In the genomic region with DNA sequence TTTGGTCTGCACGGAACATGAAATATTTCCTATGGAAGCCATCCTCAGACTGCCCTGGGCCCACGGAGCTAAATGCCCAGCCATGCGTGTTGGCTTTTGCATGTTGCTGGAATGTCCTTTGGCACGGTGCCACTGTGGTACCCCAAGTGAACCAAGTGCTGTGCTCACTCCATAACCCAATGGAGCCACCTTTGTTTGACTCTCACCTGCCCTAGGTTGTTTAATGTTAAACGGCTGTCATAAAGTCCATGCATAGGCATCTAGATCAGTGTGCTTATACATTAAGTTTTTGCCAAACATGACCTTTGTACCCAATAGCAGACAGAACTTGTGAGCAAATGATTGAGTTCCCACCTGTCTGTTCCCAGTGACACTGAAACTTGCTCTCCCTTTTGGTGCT, we compare ENCODE assay signal across 17 cellular contexts. TPM values are rescaled to one million over a fixed set of nuclear protein-coding genes. Genes with fewer than 3 reads are reported as not detected.
A peak's percentile ranks its signal among the peaks of the same experiment; 100 is the strongest.
DNase-seq lines count a peak whose midpoint lies in the region; ATAC-seq, FAIRE-seq and TF ChIP-seq lines count a peak whose summit lies in the region.
"Had no signal": no experiment of that assay in that cellular context is flagged by ENCODE, and none has a peak within 500 bp of the region (broad histone marks: within the 10 kb centered on the region; RNA-seq: fewer than 3 reads in every experiment).

No MANE protein-coding gene starts in this region.

- H3K27me3 ChIP-seq in hepatocyte (no peaks in the 10 kb centered on the region), small intestine (ENCODE audit: control insufficient read depth in 2 of 2, insufficient read depth in 2 of 2, low read length in 2 of 2) (no peaks in the 10 kb centered on the region)
- H3K27me3 ChIP-seq: BLaER1 had no signal

- H3K27ac ChIP-seq in hepatocyte: peak overlapping the region; percentile 69
- no peak overlapping the region for H3K27ac ChIP-seq in small intestine (ENCODE audit: low read depth in 1 of 2, low read length in 1 of 2)
- H3K27ac ChIP-seq: 22Rv1, BLaER1 had no signal

- WGBS in hepatocyte (ENCODE audit: low lambda C conversion rate, missing lambda C conversion rate): 85% methylated on average over 5 of the region's 5 CpGs
- 37 to 71% (median 43%) methylated on average over 5 of the region's 5 CpGs for WGBS in small intestine, 3 donors

- H3K4me2 ChIP-seq in hepatocyte: no peak overlapping the region
- H3K4me2 ChIP-seq: BLaER1, GM23338 had no signal

- TF ChIP-seq CTCF in hepatocyte (IDR thresholded peaks at IDR 0.05; ENCODE audit: poor library complexity): no peak

- H3K36me3 ChIP-seq in hepatocyte (replicated peaks; ENCODE audit: insufficient read depth, low read depth) (no peaks in the 10 kb centered on the region), small intestine (ENCODE audit: control insufficient read depth in 2 of 2, insufficient read depth in 2 of 2, low read length in 2 of 2) (peaks cover 0 to 2% of the 10 kb centered on the region in 2 donors)
- H3K36me3 ChIP-seq: BLaER1 had no signal

- FAIRE-seq in small intestine (lab: Jason Lieb, UNC): no peak
- FAIRE-seq: G401.6, GM12891, H54 had no signal

- no peaks in the 10 kb centered on the region for H3K79me2 ChIP-seq in hepatocyte

- no peaks in the 10 kb centered on the region for H4K20me1 ChIP-seq in hepatocyte (ENCODE audit: insufficient read depth, poor library complexity, severe bottlenecking)
- H4K20me1 ChIP-seq: BLaER1 had no signal

- H3K4me1 ChIP-seq in hepatocyte (ENCODE audit: insufficient read depth) (peaks cover 11% of the 10 kb centered on the region), small intestine (ENCODE audit: control insufficient read depth in 2 of 2, insufficient read depth in 1 of 2, low read depth in 1 of 2, low read length in 1 of 2) (peaks cover 0 to 2% of the 10 kb centered on the region in 2 donors)
- H3K4me1 ChIP-seq: BLaER1 had no signal

- no peaks in the 10 kb centered on the region for H3K9me3 ChIP-seq in hepatocyte (ENCODE audit: low read depth)
- no peaks in the 10 kb centered on the region for H3K9me3 ChIP-seq in small intestine (ENCODE audit: control insufficient read depth, low read depth)
- H3K9me3 ChIP-seq: BLaER1 had no signal

- no peak overlapping the region for H2AFZ ChIP-seq in hepatocyte
- H2AFZ ChIP-seq: GM23338 had no signal

- H3K4me3 ChIP-seq in hepatocyte (no peak overlapping the region), small intestine (ENCODE audit: low read depth in 1 of 2, low read length in 2 of 2) (no peak overlapping the region)
- H3K4me3 ChIP-seq: BLaER1, GM23338 had no signal

- no peak for ATAC-seq in HG03196 (IDR thresholded peaks at IDR 0.05; ENCODE audit: unreplicated experiment)
- ATAC-seq: GM23338 had no signal

- H3K9me2 ChIP-seq in hepatocyte (replicated peaks; ENCODE audit: insufficient read depth): no peaks in the 10 kb centered on the region

- DNase-seq in DMS53 (lab: John Stamatoyannopoulos, UW) (peak; percentile 16), DMS53 treated with DMSO at 0.1 percent for 48 hours (lab: John Stamatoyannopoulos, UW; ENCODE audit: unreplicated experiment) (no peak), HuH-7 (ENCODE audit: low spot score) (peak; percentile 26), hepatocyte (ENCODE audit: low spot score) (peak; percentile 26), small intestine (peak; percentile 80), RPMI8226 (no peak), 8988T (no peak)
- DNase-seq: Calu3; CD4-positive, alpha-beta memory T cell; HCEC 1CT had no signal

RNA-seq across cellular contexts. Expression of a gene that starts 59.9 kb away (rescaled TPM):
- 39.5 and 59.5 TPM in 2 replicates for total RNA-seq in hepatocyte
- polyA plus RNA-seq in hepatocyte (16.9 and 21.1 TPM in 2 replicates), small intestine (10 to 100 TPM; 17.3 to 29.2 (median 23.0) TPM)

Comparison
In these comparisons a context has a peak if more than half of its experiments do, and no peak if none do; other contexts are left out.
1. DNase-seq: peak in DMS53 (single experiment), HuH-7 (single experiment), hepatocyte (single experiment) and small intestine (single experiment); none in DMS53 treated with DMSO at 0.1 percent for 48 hours (single experiment), RPMI8226 (single experiment) and 8988T (single experiment).